In genomic region chr18:8514409-8514808, GRCh38 we compare ENCODE assay signal across 23 cellular contexts.
"Had no signal": no experiment of that assay in that cellular context is flagged by ENCODE, and none has a peak within 500 bp of the region (broad histone marks: within the 10 kb centered on the region; RNA-seq: fewer than 3 reads in every experiment).

No MANE protein-coding gene starts in this region.

- H3K9me3 ChIP-seq: colonic mucosa, esophagus squamous epithelium, gastrocnemius medialis, gastroesophageal sphincter, heart left ventricle, heart right ventricle had no signal

- H3K4me3 ChIP-seq: colonic mucosa, coronary artery, dorsolateral prefrontal cortex, esophagus squamous epithelium, gastrocnemius medialis, gastroesophageal sphincter, heart left ventricle, heart right ventricle had no signal

- ATAC-seq: effector memory CD8-positive, alpha-beta T cell; esophagus mucosa; foreskin keratinocyte; gastrocnemius medialis; gastroesophageal sphincter; heart left ventricle; heart right ventricle had no signal

- H3K4me1 ChIP-seq: colonic mucosa, esophagus squamous epithelium, gastrocnemius medialis, gastroesophageal sphincter, heart left ventricle, heart right ventricle had no signal

- H3K27ac ChIP-seq: colonic mucosa, coronary artery, dorsolateral prefrontal cortex, epithelial cell of prostate, esophagus squamous epithelium, foreskin keratinocyte, gastrocnemius medialis, gastroesophageal sphincter, heart left ventricle, heart right ventricle had no signal

- DNase-seq: colonic mucosa; cortex of kidney; dermis blood vessel endothelial cell; dorsolateral prefrontal cortex; effector CD4-positive, alpha-beta T cell; effector CD8-positive, alpha-beta T cell; effector memory CD4-positive, alpha-beta T cell; effector memory CD8-positive, alpha-beta T cell; endodermal cell; erythroblast; esophagus squamous epithelium; foreskin fibroblast; foreskin keratinocyte; foreskin melanocyte; gastrocnemius medialis; glutamatergic neuron; head of caudate nucleus; heart left ventricle; heart right ventricle had no signal

- H3K27me3 ChIP-seq: colonic mucosa, foreskin keratinocyte, heart left ventricle had no signal

- H3K36me3 ChIP-seq: colonic mucosa, esophagus squamous epithelium, gastrocnemius medialis, gastroesophageal sphincter, heart left ventricle, heart right ventricle had no signal
